ENCODE assay signal across 18 cellular contexts in the genomic region with DNA sequence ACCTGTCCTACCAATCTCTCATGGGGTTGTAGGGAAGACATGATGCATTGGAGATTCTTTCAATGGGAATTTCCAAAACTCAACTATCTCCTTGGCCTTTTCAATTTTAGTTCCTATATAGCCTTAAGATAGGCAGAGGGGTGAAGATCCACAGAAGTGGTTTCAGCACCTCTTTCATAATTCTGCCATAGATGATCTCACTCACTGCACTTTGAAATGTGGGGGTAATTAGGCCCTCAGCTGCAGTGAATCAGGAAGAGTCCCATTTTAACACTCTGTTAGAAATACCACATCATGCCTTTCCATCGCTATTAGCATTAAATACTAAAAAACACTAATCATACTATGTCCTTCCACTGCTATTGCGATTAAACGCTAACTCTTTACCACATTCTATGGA. TPM values are rescaled to one million over a fixed set of nuclear protein-coding genes. Genes with fewer than 3 reads are reported as not detected.
DNase-seq lines count a peak whose midpoint lies in the region; ATAC-seq and TF ChIP-seq lines count a peak whose summit lies in the region.
"Had no signal": no experiment of that assay in that cellular context is flagged by ENCODE, and none has a peak within 500 bp of the region (broad histone marks: within the 10 kb centered on the region; RNA-seq: fewer than 3 reads in every experiment).

No MANE protein-coding gene starts in this region.

- no peak for ATAC-seq in GM23338
- no peak for ATAC-seq in GM18519 (IDR thresholded peaks at IDR 0.05; ENCODE audit: low FRiP score, unreplicated experiment)
- ATAC-seq: GM12878 had no signal

- H3K27ac Mint-ChIP-seq in MCF 10A (ENCODE audit: low read depth, unreplicated experiment) (no peak overlapping the region), GM23338 (no peak overlapping the region), type B pancreatic cell (peak overlapping the region; percentile 69)
- no peak overlapping the region for H3K27ac Mint-ChIP-seq in activated T-helper 2 cell treated with anti-CD3 and anti-CD28 coated beads, Interferon-gamma antibody, Interleukin-2, Interleukin-4, amounts not matched to agents 10 μg/mL and 5 μg/mL and 100 μg/mL, durations not matched to agents 14 hours and 24 hours and 36 hours
- H3K27ac Mint-ChIP-seq: CD4-positive, CD25-positive, alpha-beta regulatory T cell had no signal

- H3K4me3 Mint-ChIP-seq in MCF 10A (ENCODE audit: unreplicated experiment), result no peak overlapping the region
- H3K4me3 Mint-ChIP-seq in GM23338, result no peak overlapping the region
- H3K4me3 Mint-ChIP-seq in type B pancreatic cell, result no peak overlapping the region
- H3K4me3 Mint-ChIP-seq in activated T-helper 2 cell treated with anti-CD3 and anti-CD28 coated beads, Interferon-gamma antibody, Interleukin-2, Interleukin-4, amounts not matched to agents 10 μg/mL and 5 μg/mL and 100 μg/mL, durations not matched to agents 14 hours and 24 hours and 36 hours (ENCODE audit: low read depth), result no peak overlapping the region
- H3K4me3 Mint-ChIP-seq: CD4-positive, CD25-positive, alpha-beta regulatory T cell; CD8-positive, alpha-beta memory T cell had no signal

- no peaks in the 10 kb centered on the region for H3K9me2 ChIP-seq in GM23338 (ENCODE audit: insufficient read depth)

- no peak overlapping the region for H3K4me3 ChIP-seq in breast epithelium
- H3K4me3 ChIP-seq in GM23338, result no peak overlapping the region
- H3K4me3 ChIP-seq: GM12878, HAP-1 had no signal

- H3F3A ChIP-seq in GM23338 (replicated peaks; ENCODE audit: low read depth), result 0 out of 2 replicates have a peak, but pooled peaks cover 7% of the 10 kb centered on the region

- H3K36me3 Mint-ChIP-seq in MCF 10A (ENCODE audit: insufficient read depth, unreplicated experiment) (no peaks in the 10 kb centered on the region), GM23338 (ENCODE audit: low read depth) (peaks cover 6% of the 10 kb centered on the region; the same call in 2 of the 3 replicates), type B pancreatic cell (no peaks in the 10 kb centered on the region)
- H3K36me3 Mint-ChIP-seq in activated T-helper 2 cell treated with anti-CD3 and anti-CD28 coated beads, Interferon-gamma antibody, Interleukin-2, Interleukin-4, amounts not matched to agents 10 μg/mL and 5 μg/mL and 100 μg/mL, durations not matched to agents 14 hours and 24 hours and 36 hours (ENCODE audit: low read depth), result no peaks in the 10 kb centered on the region
- H3K36me3 Mint-ChIP-seq: CD4-positive, CD25-positive, alpha-beta regulatory T cell; CD8-positive, alpha-beta memory T cell had no signal

- H2AFZ ChIP-seq in GM23338, result peak overlapping the region; percentile 4; the same call in 1 of the 2 replicates

- BruUV-seq in MCF 10A (replicated peaks; lab: Mats Ljungman, UMichigan), result no TSS peak

- no peak for DNase-seq in breast epithelium (ENCODE audit: low spot score in 2 of 2)
- no peak for DNase-seq in MCF 10A (ENCODE audit: unreplicated experiment)
- no peak for DNase-seq in GM23338 (ENCODE audit: low spot score)
- DNase-seq in type B pancreatic cell (ENCODE audit: extremely low spot score, unreplicated experiment), result no peak
- no peak for DNase-seq in activated T-helper 2 cell treated with anti-CD3 and anti-CD28 coated beads, Interferon-gamma antibody, Interleukin-2, Interleukin-4, amounts not matched to agents 10 μg/mL and 5 μg/mL and 100 μg/mL, durations not matched to agents 14 hours and 24 hours and 36 hours (ENCODE audit: low spot score)
- DNase-seq: BE2C; C1 segment of cervical spinal cord; CD4-positive, CD25-positive, alpha-beta regulatory T cell; CD8-positive, alpha-beta memory T cell; COR-L47; DMS 273 treated with DMSO at 0.1 percent for 48 hours; DMS53; DND-41; EL had no signal

- H3K27me3 ChIP-seq in breast epithelium (no peaks in the 10 kb centered on the region), GM23338 (ENCODE audit: insufficient read depth) (no peaks in the 10 kb centered on the region)

- H3K9me3 Mint-ChIP-seq in MCF 10A (ENCODE audit: unreplicated experiment) (no peaks in the 10 kb centered on the region), GM23338 (peaks cover 18% of the 10 kb centered on the region), type B pancreatic cell (peaks cover 10% of the 10 kb centered on the region)
- peaks cover 4% of the 10 kb centered on the region for H3K9me3 Mint-ChIP-seq in activated T-helper 2 cell treated with anti-CD3 and anti-CD28 coated beads, Interferon-gamma antibody, Interleukin-2, Interleukin-4, amounts not matched to agents 10 μg/mL and 5 μg/mL and 100 μg/mL, durations not matched to agents 14 hours and 24 hours and 36 hours

- POLR2A ChIA-PET in MCF 10A (lab: Yijun Ruan, JAX), result interaction anchor here (0.7 kb wide), 1 partner anchor 24 kb away, joined by 3 read pairs; no protein-coding TSS in a partner anchor

- H4K20me1 ChIP-seq in GM23338 (replicated peaks; ENCODE audit: insufficient read depth), result no peaks in the 10 kb centered on the region

- intact Hi-C loops in breast epithelium (cut with DNase I; ENCODE audit: low total_unique reads) (no loop called here), MCF 10A (cut with micrococcal nuclease) (no loop called here)
- intact Hi-C loops in activated T-helper 2 cell treated with anti-CD3 and anti-CD28 coated beads, Interferon-gamma antibody, Interleukin-2, Interleukin-4, amounts not matched to agents 10 μg/mL and 5 μg/mL and 100 μg/mL, durations not matched to agents 14 hours and 24 hours and 36 hours (cut with micrococcal nuclease), result no loop called here

- no peak for TF ChIP-seq POLR2A in breast epithelium (IDR thresholded peaks at IDR 0.05)

- TF ChIP-seq CTCF in breast epithelium (IDR thresholded peaks at IDR 0.05), result no peak
- TF ChIP-seq CTCF in MCF 10A (IDR thresholded peaks at IDR 0.05; ENCODE audit: unreplicated experiment), result no peak
- TF ChIP-seq CTCF in GM23338 (conservative IDR thresholded peaks at IDR 0.05; ENCODE audit: low read depth in 2 of 2), result no peak
- no peak for TF ChIP-seq CTCF in VCaP (conservative IDR thresholded peaks at IDR 0.05)
- no peak for TF ChIP-seq CTCF in type B pancreatic cell (conservative IDR thresholded peaks at IDR 0.05)

- H3K4me1 ChIP-seq in breast epithelium (peaks cover 0 to 15% of the 10 kb centered on the region in 2 donors), GM23338 (ENCODE audit: insufficient read depth) (peaks cover 31% of the 10 kb centered on the region)
- H3K4me1 ChIP-seq: BE2C had no signal

- no peaks in the 10 kb centered on the region for H3K36me3 ChIP-seq in breast epithelium
- no peaks in the 10 kb centered on the region for H3K36me3 ChIP-seq in GM23338 (ENCODE audit: insufficient read depth)
- H3K36me3 ChIP-seq: BE2C, HAP-1 had no signal

- CTCF ChIA-PET in MCF 10A (lab: Yijun Ruan, JAX), result interaction anchor here (0.7 to 1.4 kb wide), 3 partner anchors 22 to 27 kb away, joined by 3 to 7 read pairs (median 4); no protein-coding TSS in a partner anchor

- no peaks in the 10 kb centered on the region for H3K9me3 ChIP-seq in breast epithelium
- H3K9me3 ChIP-seq: BE2C, HAP-1 had no signal

- H3K4me2 ChIP-seq in GM23338, result no peak overlapping the region

- H3K4me1 Mint-ChIP-seq in MCF 10A (ENCODE audit: insufficient read depth, unreplicated experiment) (no peaks in the 10 kb centered on the region), GM23338 (peaks cover 32% of the 10 kb centered on the region), type B pancreatic cell (ENCODE audit: unreplicated experiment) (no peaks in the 10 kb centered on the region)
- peaks cover 37% of the 10 kb centered on the region for H3K4me1 Mint-ChIP-seq in activated T-helper 2 cell treated with anti-CD3 and anti-CD28 coated beads, Interferon-gamma antibody, Interleukin-2, Interleukin-4, amounts not matched to agents 10 μg/mL and 5 μg/mL and 100 μg/mL, durations not matched to agents 14 hours and 24 hours and 36 hours (ENCODE audit: low read depth)
- H3K4me1 Mint-ChIP-seq: CD4-positive, CD25-positive, alpha-beta regulatory T cell had no signal

- H3K27me3 Mint-ChIP-seq in MCF 10A (ENCODE audit: insufficient read depth, unreplicated experiment) (peaks cover 14% of the 10 kb centered on the region), GM23338 (ENCODE audit: insufficient read depth, low read depth, poor library complexity) (peaks cover 5% of the 10 kb centered on the region), type B pancreatic cell (peaks cover 3% of the 10 kb centered on the region)
- H3K27me3 Mint-ChIP-seq in activated T-helper 2 cell treated with anti-CD3 and anti-CD28 coated beads, Interferon-gamma antibody, Interleukin-2, Interleukin-4, amounts not matched to agents 10 μg/mL and 5 μg/mL and 100 μg/mL, durations not matched to agents 14 hours and 24 hours and 36 hours (ENCODE audit: low read depth), result peaks cover 14% of the 10 kb centered on the region

- peak overlapping the region; percentile 82 to 85 for H3K27ac ChIP-seq in breast epithelium
- H3K27ac ChIP-seq in GM23338 (ENCODE audit: low read depth), result no peak overlapping the region
- H3K27ac ChIP-seq in VCaP, result peak overlapping the region; percentile 86

- no peaks in the 10 kb centered on the region for H3K79me2 ChIP-seq in GM23338 (replicated peaks; ENCODE audit: insufficient read depth)

TF ChIP-seq in GM23338, 12 proteins besides CTCF, POLR2A, EP300 and RAD21 (continues in another document):
- no peak for TF ChIP-seq STAT1 (IDR thresholded peaks at IDR 0.05; ENCODE audit: unreplicated experiment)

RNA-seq across cellular contexts. Expression of a gene that starts 25.2 kb away (rescaled TPM):
- total RNA-seq in breast epithelium (10 to 100 TPM; 10.2 to 31.3 (median 18.4) TPM), MCF 10A (2022) (0.63 and 0.93 TPM in 2 replicates), type B pancreatic cell (ENCODE audit: low replicate concordance) (8.9 and 11.2 TPM in 2 replicates)
- total RNA-seq in GM23338 (2014; rRNA removed; shearing (Covaris generic)), result 42.5 and 44.5 TPM in 2 replicates
- polyA plus RNA-seq in GM23338 (2016; fragmentation: Nextera tagmentation; extraction: Ambion mirVana), result 6.0 and 7.9 TPM in 2 replicates
- total RNA-seq in activated T-helper 2 cell treated with anti-CD3 and anti-CD28 coated beads, Interferon-gamma antibody, Interleukin-2, Interleukin-4, amounts not matched to agents 10 μg/mL and 5 μg/mL and 100 μg/mL, durations not matched to agents 14 hours and 24 hours and 36 hours, result 25.4 and 26.4 TPM in 2 replicates
